Comparison of ENCODE assay signal across 22 cellular contexts in the genomic region with DNA sequence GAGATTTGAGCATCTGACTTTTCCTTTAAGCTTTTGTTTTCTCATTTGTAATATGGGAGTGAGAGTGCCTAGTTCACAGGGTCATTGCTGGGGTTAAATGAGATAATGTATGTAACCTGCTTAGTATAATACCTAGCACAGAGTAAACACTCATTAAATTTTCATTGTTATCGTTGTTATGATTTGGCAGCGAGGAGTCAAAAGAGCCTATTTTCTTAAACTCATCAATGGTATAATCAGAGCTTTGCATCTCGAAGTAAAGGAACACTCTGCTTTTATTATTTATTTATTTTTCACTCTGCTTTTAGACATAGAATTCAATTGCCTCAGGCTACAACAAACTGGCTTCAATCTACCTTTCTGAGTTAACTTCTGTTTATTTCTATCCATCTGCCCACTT. TPM values are rescaled to one million over a fixed set of nuclear protein-coding genes. Genes with fewer than 3 reads are reported as not detected.
A peak's percentile ranks its signal among the peaks of the same experiment; 100 is the strongest.
DNase-seq lines count a peak whose midpoint lies in the region; ATAC-seq and TF ChIP-seq lines count a peak whose summit lies in the region.
"Had no signal": no experiment of that assay in that cellular context is flagged by ENCODE, and none has a peak within 500 bp of the region (broad histone marks: within the 10 kb centered on the region; RNA-seq: fewer than 3 reads in every experiment).

No MANE protein-coding gene starts in this region.

- H3K36me3 ChIP-seq in tibial artery (peaks cover 0 to 6% (median 0%) of the 10 kb centered on the region in 3 donors), MM.1S (replicated peaks; ENCODE audit: insufficient read depth, low read length) (no peaks in the 10 kb centered on the region)

- H3K27ac Mint-ChIP-seq in HFFc6: 0 out of 2 replicates have a peak overlapping the region, but pooled peaks have one; percentile 2
- peak overlapping the region; percentile 32 for H3K27ac Mint-ChIP-seq in chondrocyte (ENCODE audit: unreplicated experiment)
- peak overlapping the region; percentile 1 to 51 (median 8) for H3K27ac Mint-ChIP-seq in nephron
- H3K27ac Mint-ChIP-seq in natural killer cell: peak overlapping the region in 1 of 2 donors; percentile 5
- H3K27ac Mint-ChIP-seq: activated CD4-positive, alpha-beta T cell treated with anti-CD3 and anti-CD28 coated beads for 36 hours; activated T-helper 17 cell treated with anti-CD3 and anti-CD28 coated beads, Interleukin-2, amount 50 U/mL, for 72 hours; stimulated activated effector memory CD8-positive, alpha-beta T cell treated with anti-CD3 and anti-CD28 coated beads, Interleukin-12 subunit alpha, Interleukin-12 subunit beta, amount 100 ng/mL, for 72 hours had no signal

- H3K9me3 Mint-ChIP-seq in HFFc6 (no peaks in the 10 kb centered on the region), chondrocyte (ENCODE audit: low read depth) (no peaks in the 10 kb centered on the region), nephron (no peaks in the 10 kb centered on the region), natural killer cell (no peaks in the 10 kb centered on the region)
- H3K9me3 Mint-ChIP-seq: activated T-helper 17 cell treated with anti-CD3 and anti-CD28 coated beads, Interleukin-2, amount 50 U/mL, for 72 hours; immature natural killer cell; stimulated activated effector memory CD8-positive, alpha-beta T cell treated with anti-CD3 and anti-CD28 coated beads, Interleukin-12 subunit alpha, Interleukin-12 subunit beta, amount 100 ng/mL, for 72 hours had no signal

- H3K4me1 ChIP-seq in tibial artery (peaks cover 0 to 94% (median 44%) of the 10 kb centered on the region in 4 donors), MM.1S (ENCODE audit: low read length) (no peaks in the 10 kb centered on the region)

- H3K4me3 Mint-ChIP-seq in HFFc6: no peak overlapping the region
- no peak overlapping the region for H3K4me3 Mint-ChIP-seq in chondrocyte (ENCODE audit: unreplicated experiment)
- H3K4me3 Mint-ChIP-seq in nephron: no peak overlapping the region
- H3K4me3 Mint-ChIP-seq in natural killer cell: no peak overlapping the region
- H3K4me3 Mint-ChIP-seq: activated CD4-positive, alpha-beta T cell treated with anti-CD3 and anti-CD28 coated beads for 36 hours; activated T-helper 17 cell treated with anti-CD3 and anti-CD28 coated beads, Interleukin-2, amount 50 U/mL, for 72 hours; brain; immature natural killer cell; stimulated activated effector memory CD8-positive, alpha-beta T cell treated with anti-CD3 and anti-CD28 coated beads, Interleukin-12 subunit alpha, Interleukin-12 subunit beta, amount 100 ng/mL, for 72 hours had no signal

- intact Hi-C loops in tibial artery (cut with DNase I; ENCODE audit: low total_unique reads): no loop called here
- intact Hi-C loops in natural killer cell (cut with micrococcal nuclease): no loop called here

- DNase-seq in HFFc6: no peak
- DNase-seq in chondrocyte (ENCODE audit: low spot score): no peak
- DNase-seq in tibial artery: no peak
- DNase-seq in natural killer cell: no peak
- no peak for DNase-seq in MM.1S
- no peak for DNase-seq in activated CD4-positive, alpha-beta T cell treated with anti-CD3 and anti-CD28 coated beads for 48 hours
- DNase-seq: activated CD4-positive, alpha-beta T cell treated with anti-CD3 and anti-CD28 coated beads for 36 hours; activated naive CD4-positive, alpha-beta T cell treated with anti-CD3 and anti-CD28 coated beads, Interleukin-2, amount 50 U/mL, for 16 hours; DMS 273 treated with DMSO at 0.1 percent for 48 hours; EL; immature natural killer cell; KG1; mesenchymal stem cell; NCI-H1417; NCI-H2029; NCI-H524; NK-92 treated with Interleukin-12 subunit alpha and Interleukin-12 subunit beta, amount 100 ng/mL, for 24 hours; SHP77 had no signal

- TF ChIP-seq CTCF in HFFc6 (IDR thresholded peaks at IDR 0.05): no peak
- TF ChIP-seq CTCF in chondrocyte (IDR thresholded peaks at IDR 0.05): no peak
- TF ChIP-seq CTCF in nephron (IDR thresholded peaks at IDR 0.05; ENCODE audit: unreplicated experiment in 3 of 3): no peak
- TF ChIP-seq CTCF in tibial artery (IDR thresholded peaks at IDR 0.05): no peak
- TF ChIP-seq CTCF in natural killer cell (IDR thresholded peaks at IDR 0.05): no peak
- TF ChIP-seq CTCF in MM.1S (IDR thresholded peaks at IDR 0.05; ENCODE audit: low read length): no peak

- H3K4me3 ChIP-seq in tibial artery: no peak overlapping the region
- H3K4me3 ChIP-seq in MM.1S (ENCODE audit: low read length): no peak overlapping the region

- H3K9ac ChIP-seq in MM.1S (ENCODE audit: low read length): no peak overlapping the region

- H3K27ac ChIP-seq in tibial artery (peak overlapping the region; percentile 42 to 87), MM.1S (ENCODE audit: low read length) (no peak overlapping the region)

- no peak for ATAC-seq in natural killer cell
- ATAC-seq: activated CD4-positive, alpha-beta T cell treated with anti-CD3 and anti-CD28 coated beads for 36 hours; activated T-helper 17 cell treated with anti-CD3 and anti-CD28 coated beads, Interleukin-2, amount 50 U/mL, for 72 hours; stimulated activated effector memory CD8-positive, alpha-beta T cell treated with anti-CD3 and anti-CD28 coated beads, Interleukin-12 subunit alpha, Interleukin-12 subunit beta, amount 100 ng/mL, for 72 hours had no signal

- H3K27me3 ChIP-seq in tibial artery (no peaks in the 10 kb centered on the region), MM.1S (replicated peaks; ENCODE audit: insufficient read depth, low read length) (no peaks in the 10 kb centered on the region)

- no peaks in the 10 kb centered on the region for H4K20me1 ChIP-seq in MM.1S (ENCODE audit: insufficient read depth, low read length)

- no peaks in the 10 kb centered on the region for H3K9me2 ChIP-seq in MM.1S (replicated peaks; ENCODE audit: insufficient read depth, low read length)

- H3K36me3 Mint-ChIP-seq in HFFc6 (ENCODE audit: low read depth) (peaks cover 30% of the 10 kb centered on the region), chondrocyte (ENCODE audit: low read depth) (peaks cover 11% of the 10 kb centered on the region), nephron (ENCODE audit: low read depth) (peaks cover 9% of the 10 kb centered on the region), natural killer cell (no peaks in the 10 kb centered on the region)
- H3K36me3 Mint-ChIP-seq: brain; stimulated activated effector memory CD8-positive, alpha-beta T cell treated with anti-CD3 and anti-CD28 coated beads, Interleukin-12 subunit alpha, Interleukin-12 subunit beta, amount 100 ng/mL, for 72 hours had no signal

- H3K4me1 Mint-ChIP-seq in HFFc6 (ENCODE audit: low read depth): peaks cover 78% of the 10 kb centered on the region
- peaks cover 63% of the 10 kb centered on the region for H3K4me1 Mint-ChIP-seq in chondrocyte (ENCODE audit: low read depth)
- peaks cover 30% of the 10 kb centered on the region for H3K4me1 Mint-ChIP-seq in nephron
- peaks cover 57 to 58% of the 10 kb centered on the region in 2 donors for H3K4me1 Mint-ChIP-seq in natural killer cell

- H3K9me3 ChIP-seq in tibial artery: no peaks in the 10 kb centered on the region
- no peaks in the 10 kb centered on the region for H3K9me3 ChIP-seq in MM.1S (replicated peaks; ENCODE audit: insufficient read depth, low read length)

- no peaks in the 10 kb centered on the region for H3F3A ChIP-seq in MM.1S (ENCODE audit: insufficient read depth, low read length)

- no peak overlapping the region for H3K4me2 ChIP-seq in MM.1S (ENCODE audit: low read depth, low read length)

- H2AFZ ChIP-seq in MM.1S (ENCODE audit: low read length): no peak overlapping the region

- no peaks in the 10 kb centered on the region for H3K79me2 ChIP-seq in MM.1S (ENCODE audit: low read length)

- H3K27me3 Mint-ChIP-seq in HFFc6 (ENCODE audit: insufficient read depth): no peaks in the 10 kb centered on the region
- no peaks in the 10 kb centered on the region for H3K27me3 Mint-ChIP-seq in chondrocyte (ENCODE audit: low read depth)
- H3K27me3 Mint-ChIP-seq in nephron (ENCODE audit: low read depth): no peaks in the 10 kb centered on the region
- no peaks in the 10 kb centered on the region for H3K27me3 Mint-ChIP-seq in natural killer cell (ENCODE audit: low read depth in 2 of 2)
- H3K27me3 Mint-ChIP-seq: activated CD4-positive, alpha-beta T cell treated with anti-CD3 and anti-CD28 coated beads for 36 hours; activated T-helper 17 cell treated with anti-CD3 and anti-CD28 coated beads, Interleukin-2, amount 50 U/mL, for 72 hours; brain had no signal

RNA-seq across cellular contexts. Expression of gene LPP, which starts 52.8 kb away (rescaled TPM):
- 100 to 1,000 TPM in 4 of 6 experiments, 10 to 100 TPM in 2; 84.1 to 121 (median 102) TPM for total RNA-seq in HFFc6 (2021; fragmentation: NEBNext Ultra II Directional; extraction: Animal tissue kit (Norgen Biotek cat#: 25700))
- 174 to 295 TPM (median 288 TPM) in 3 replicates for total RNA-seq in chondrocyte
- 100 to 1,000 TPM; 137 to 163 (median 149) TPM for total RNA-seq in natural killer cell
